ENCODE assay signal across 21 cellular contexts in the genomic region with DNA sequence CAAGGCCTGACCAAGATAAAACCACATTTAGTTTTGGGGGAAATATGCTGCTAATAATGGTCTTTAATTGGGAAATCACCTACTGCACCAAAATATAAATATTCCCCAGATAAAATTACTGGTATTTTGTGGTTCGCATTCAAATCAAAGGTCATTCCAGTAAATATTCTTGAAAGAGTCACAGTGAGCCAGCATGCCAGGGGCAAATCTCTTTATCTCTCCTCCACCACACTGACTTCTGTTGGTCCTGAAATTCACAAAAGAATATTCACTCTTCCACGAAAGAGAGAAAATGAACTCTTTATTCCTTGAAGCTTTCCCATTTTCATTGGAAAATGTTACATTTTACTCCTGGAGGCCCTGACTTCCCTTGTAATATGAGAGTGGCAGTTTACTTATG. TPM values are rescaled to one million over a fixed set of nuclear protein-coding genes. Genes with fewer than 3 reads are reported as not detected.
DNase-seq lines count a peak whose midpoint lies in the region; ATAC-seq, FAIRE-seq and TF ChIP-seq lines count a peak whose summit lies in the region.
"Had no signal": no experiment of that assay in that cellular context is flagged by ENCODE, and none has a peak within 500 bp of the region (broad histone marks: within the 10 kb centered on the region; RNA-seq: fewer than 3 reads in every experiment).

No MANE protein-coding gene starts in this region.

- peak overlapping the region; percentile 82 for H3K4me3 ChIP-seq in GM12865 (ENCODE audit: low read depth, low read length)
- no peak overlapping the region for H3K4me3 ChIP-seq in smooth muscle cell
- H3K4me3 ChIP-seq: colonic mucosa, SK-N-MC had no signal

- TF ChIP-seq CTCF in GM12865 (IDR thresholded peaks at IDR 0.05; ENCODE audit: insufficient read depth, low read depth, low read length, missing control alignments), result no peak
- no peak for TF ChIP-seq CTCF in smooth muscle cell (IDR thresholded peaks at IDR 0.05; ENCODE audit: borderline replicate concordance, insufficient read depth, poor library complexity, severe bottlenecking)

- FAIRE-seq in GM19239 (lab: Jason Lieb, UNC) (no peak), RCC 7860 (lab: Jason Lieb, UNC) (no peak)

- H3K9me3 ChIP-seq in smooth muscle cell (replicated peaks; ENCODE audit: low read depth), result no peaks in the 10 kb centered on the region
- H3K9me3 ChIP-seq: colonic mucosa had no signal

- no peaks in the 10 kb centered on the region for H3K4me1 ChIP-seq in smooth muscle cell (ENCODE audit: low read depth)
- H3K4me1 ChIP-seq: colonic mucosa had no signal

- H3K27ac ChIP-seq in epithelial cell of prostate, result peak overlapping the region; percentile 15
- H3K27ac ChIP-seq in smooth muscle cell (ENCODE audit: low read depth), result peak overlapping the region; percentile 37
- H3K27ac ChIP-seq: colonic mucosa, SK-N-MC had no signal

- no peaks in the 10 kb centered on the region for H3K79me2 ChIP-seq in smooth muscle cell (ENCODE audit: low read depth)

- peak overlapping the region; percentile 4 for H2AFZ ChIP-seq in smooth muscle cell (ENCODE audit: low read depth)

- no peak overlapping the region for H3K9ac ChIP-seq in smooth muscle cell (ENCODE audit: low read depth)

- no peak overlapping the region for H3K4me2 ChIP-seq in smooth muscle cell

- no peaks in the 10 kb centered on the region for H3F3A ChIP-seq in smooth muscle cell (ENCODE audit: low read depth)

- 67% methylated on average over 2 of the region's 2 CpGs for WGBS in smooth muscle cell (ENCODE audit: low lambda C conversion rate)

- H4K20me1 ChIP-seq in smooth muscle cell (ENCODE audit: low read depth), result no peaks in the 10 kb centered on the region

- DNase-seq in GM12865 (ENCODE audit: low read depth), result no peak
- peak; percentile 66 for DNase-seq in RPMI7951 (ENCODE audit: low read depth)
- no peak for DNase-seq in epithelial cell of prostate (ENCODE audit: low read depth, low spot score)
- DNase-seq in smooth muscle cell (lab: John Stamatoyannopoulos, UW; ENCODE audit: unreplicated experiment), result no peak
- DNase-seq in GM19239 (ENCODE audit: insufficient read length, low spot score), result no peak
- no peak for DNase-seq in amygdala (lab: John Stamatoyannopoulos, UW)
- DNase-seq in RCC 7860 (ENCODE audit: low spot score), result no peak
- DNase-seq: activated CD4-positive, CD25-positive, alpha-beta regulatory T cell; activated T-cell treated with anti-CD3 and anti-CD28 coated beads, Interleukin-2, amount 50 U/mL, for 72 hours; CD8-positive, alpha-beta T cell; colonic mucosa; H9; hypothalamus; islet precursor cell; NCI-H1694; NCI-H748 treated with DMSO at 0.1 percent for 48 hours; nephron progenitor cell; stimulated activated CD4-positive, alpha-beta T cell treated with anti-CD3 and anti-CD28 coated beads, Interleukin-12 subunit alpha, Interleukin-12 subunit beta, amount 100 ng/mL, for 4 hours; stimulated activated CD8-positive, alpha-beta memory T cell treated with anti-CD3 and anti-CD28 coated beads, Interleukin-4, amount 100 ng/mL, for 48 hours had no signal

- no peaks in the 10 kb centered on the region for H3K27me3 ChIP-seq in smooth muscle cell (ENCODE audit: low read depth)
- H3K27me3 ChIP-seq: colonic mucosa had no signal

- no peak for ATAC-seq in HG03342 (IDR thresholded peaks at IDR 0.05; ENCODE audit: unreplicated experiment)
- ATAC-seq: activated T-cell treated with anti-CD3 and anti-CD28 coated beads, Interleukin-2, amount 50 U/mL, for 72 hours; CD8-positive, alpha-beta T cell had no signal

- H3K36me3 ChIP-seq in smooth muscle cell (ENCODE audit: low read depth), result no peaks in the 10 kb centered on the region
- H3K36me3 ChIP-seq: colonic mucosa had no signal

RNA-seq across cellular contexts. Expression of gene ZNF366, which starts 39.8 kb away (rescaled TPM):
- not detected in 2 replicates for total RNA-seq in RPMI7951 (2014; rRNA removed; shearing (Covaris generic))
- total RNA-seq in smooth muscle cell, result not detected in 2 replicates
- not detected in 2 replicates for polyA plus RNA-seq in smooth muscle cell
- total RNA-seq: activated T-cell treated with anti-CD3 and anti-CD28 coated beads, Interleukin-2, amount 50 U/mL, for 72 hours; CD8-positive, alpha-beta T cell; H9 had no signal
